In the genomic region with DNA sequence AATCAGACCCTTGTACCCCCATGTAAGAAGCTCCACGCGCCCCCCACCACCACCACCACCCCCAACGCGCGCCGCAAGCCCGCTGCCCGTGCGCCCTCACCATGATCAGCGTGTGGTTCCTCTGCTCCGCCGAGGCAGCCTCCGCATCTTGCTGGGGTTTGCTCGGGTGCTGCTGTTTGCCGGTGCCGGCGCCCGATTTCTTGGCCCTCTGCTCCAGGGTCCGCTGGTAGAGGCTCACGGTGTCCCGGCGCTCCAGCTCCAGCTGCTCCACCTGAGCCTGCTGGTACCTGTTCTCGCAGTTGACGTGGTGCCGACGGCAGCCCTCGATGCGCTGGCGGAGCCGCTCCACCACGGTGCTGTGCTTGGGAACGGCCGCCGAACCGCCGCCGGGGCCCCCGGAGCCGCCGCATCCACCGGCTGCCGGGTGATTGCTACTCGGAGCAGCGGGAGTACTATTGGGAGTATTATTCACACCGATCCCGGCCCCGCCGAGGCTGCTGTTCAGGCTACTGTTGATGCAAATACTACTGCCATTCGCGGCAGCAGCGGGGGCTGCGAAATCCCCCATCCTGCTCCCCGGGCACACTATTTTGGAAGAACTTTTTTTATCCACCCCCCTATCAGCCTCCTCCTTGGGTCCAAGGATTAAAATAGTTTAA, we compare ENCODE assay signal across 8 cellular contexts. TPM values are rescaled to one million over a fixed set of nuclear protein-coding genes. Genes with fewer than 3 reads are reported as not detected.
DNase-seq lines count a peak whose midpoint lies in the region; ATAC-seq and TF ChIP-seq lines count a peak whose summit lies in the region.

No MANE protein-coding gene starts in this region.

- peaks cover 0 to 22% (median 0%) of the 10 kb centered on the region in 3 donors for H3K4me1 ChIP-seq in gastroesophageal sphincter
- H3K4me1 ChIP-seq in thymus (ENCODE audit: control insufficient read depth, insufficient read depth, low read length): peaks cover 16% of the 10 kb centered on the region

- peak in 1 of 4 experiments; percentile 12 for TF ChIP-seq CTCF in gastroesophageal sphincter (IDR thresholded peaks at IDR 0.05)
- no peak for TF ChIP-seq CTCF in neural crest cell (conservative IDR thresholded peaks at IDR 0.05)

- ATAC-seq in gastroesophageal sphincter (no peak), HG03025 (IDR thresholded peaks at IDR 0.05; ENCODE audit: low FRiP score, unreplicated experiment) (no peak)

- DNase-seq in DMS153 treated with DMSO at 0.1 percent for 48 hours (lab: John Stamatoyannopoulos, UW; ENCODE audit: unreplicated experiment): peak; percentile 47
- no peak for DNase-seq in DMS153 (lab: John Stamatoyannopoulos, UW)
- DNase-seq in OCI-M1 (lab: John Stamatoyannopoulos, UW): peak; percentile 75
- DNase-seq in activated naive CD4-positive, alpha-beta T cell treated with Interleukin-2 at 50 U/mL for 16 hours: peak; percentile 43
- peak; percentile 43 for DNase-seq in neural crest cell (ENCODE audit: low read depth, low spot score)

- no peaks in the 10 kb centered on the region for H3K9me3 Mint-ChIP-seq in neural crest cell

- no peaks in the 10 kb centered on the region for H3K36me3 Mint-ChIP-seq in neural crest cell (ENCODE audit: low read depth)

- peaks cover 2% of the 10 kb centered on the region for H3K27me3 Mint-ChIP-seq in neural crest cell (ENCODE audit: low read depth)

- WGBS in gastroesophageal sphincter (ENCODE audit: low coverage in 1 of 2), 2 donors: 1 to 5% methylated on average over 4 to 13 of the region's 53 CpGs
- under 1% methylated on average over 53 of the region's 53 CpGs for WGBS in thymus

- no peak for TF ChIP-seq EP300 in gastroesophageal sphincter (IDR thresholded peaks at IDR 0.05)

- no peaks in the 10 kb centered on the region for H3K36me3 ChIP-seq in gastroesophageal sphincter
- no peaks in the 10 kb centered on the region for H3K36me3 ChIP-seq in thymus (ENCODE audit: control insufficient read depth, insufficient read depth)

- peak overlapping the region; percentile 98 for H3K27ac Mint-ChIP-seq in neural crest cell (ENCODE audit: unreplicated experiment)

- H3K4me3 ChIP-seq in gastroesophageal sphincter (peak overlapping the region; percentile 59 to 86), thymus (ENCODE audit: low read length) (peak overlapping the region; percentile 91)

- H3K27ac ChIP-seq in gastroesophageal sphincter: peak overlapping the region; percentile 84 to 100 (median 98)
- H3K27ac ChIP-seq in thymus (ENCODE audit: low read depth): peak overlapping the region; percentile 99

- H3K27me3 ChIP-seq in gastroesophageal sphincter (no peaks in the 10 kb centered on the region), thymus (ENCODE audit: control insufficient read depth, insufficient read depth) (no peaks in the 10 kb centered on the region)

- peak overlapping the region; percentile 100 for H3K4me3 Mint-ChIP-seq in neural crest cell

- no peaks in the 10 kb centered on the region for H3K9me3 ChIP-seq in gastroesophageal sphincter
- no peaks in the 10 kb centered on the region for H3K9me3 ChIP-seq in thymus (ENCODE audit: control insufficient read depth)

- no peak for TF ChIP-seq POLR2A in gastroesophageal sphincter (IDR thresholded peaks at IDR 0.05)

- H3K4me1 Mint-ChIP-seq in neural crest cell: peaks cover 38% of the 10 kb centered on the region

RNA-seq across cellular contexts. Expression of a gene that starts 1.1 kb away (rescaled TPM):
- total RNA-seq in gastroesophageal sphincter: 10 to 100 TPM in 1 of 4 donors, 1 to 10 TPM in 3; 5.3 to 10.6 (median 9.3) TPM
- total RNA-seq in neural crest cell: 21.8 and 22.2 TPM in 2 replicates
- 5.2 TPM for polyA plus RNA-seq in thymus
